Comparison of ENCODE assay signal across 29 cellular contexts in the genomic region with DNA sequence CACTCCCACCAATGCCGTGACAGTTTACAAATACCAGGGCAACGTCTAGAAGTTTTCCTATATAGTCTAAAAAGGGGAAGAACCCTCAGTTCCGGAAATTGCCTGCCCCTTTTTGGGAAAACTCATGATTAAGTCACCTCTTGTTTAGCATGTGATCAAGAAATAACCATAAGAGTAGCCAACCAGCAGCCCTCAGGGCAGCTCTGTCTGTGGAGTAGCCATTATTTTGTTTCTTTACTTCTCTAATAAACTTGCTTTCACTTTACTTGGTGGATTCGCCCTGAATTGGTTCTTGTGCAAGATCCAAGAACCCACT. TPM values are rescaled to one million over a fixed set of nuclear protein-coding genes. Genes with fewer than 3 reads are reported as not detected.
"Had no signal": no experiment of that assay in that cellular context is flagged by ENCODE, and none has a peak within 500 bp of the region (broad histone marks: within the 10 kb centered on the region; RNA-seq: fewer than 3 reads in every experiment).

No MANE protein-coding gene starts in this region.

- H3K4me3 ChIP-seq: body of pancreas, colonic mucosa, esophagus squamous epithelium, left lung, lower lobe of right lung, psoas muscle, sigmoid colon, uterus had no signal

- H3K9ac ChIP-seq: parathyroid adenoma had no signal

- H3K9me3 ChIP-seq: body of pancreas, colonic mucosa, esophagus squamous epithelium, left lung, lower lobe of right lung, psoas muscle, sigmoid colon, uterus had no signal

- H3K36me3 ChIP-seq: colonic mucosa, esophagus squamous epithelium, left lung, lower lobe of right lung, sigmoid colon, uterus had no signal

- H3K79me2 ChIP-seq: parathyroid adenoma had no signal

- H3K27ac ChIP-seq: body of pancreas, colonic mucosa, epithelial cell of prostate, esophagus squamous epithelium, left lung, lower lobe of right lung, parathyroid adenoma, psoas muscle, sigmoid colon, uterus had no signal

- H3K27me3 ChIP-seq: body of pancreas, colonic mucosa, esophagus squamous epithelium, left lung, sigmoid colon, uterus had no signal

- DNase-seq: activated B cell treated with CpG ODN at 0.5 μM for 24 hours; activated effector memory CD4-positive, alpha-beta T cell treated with Interleukin-2 at 50 U/mL for 16 hours; activated naive CD4-positive, alpha-beta T cell treated with Interleukin-2 at 50 U/mL for 16 hours; activated T-cell treated with anti-CD3 and anti-CD28 coated beads for 4 hours; activated T-cell treated with anti-CD3 and anti-CD28 coated beads, Interleukin-2, amount 50 U/mL, for 72 hours; anterior cingulate cortex; body of pancreas; cerebellar nuclear complex; colonic mucosa; effector CD8-positive, alpha-beta T cell; esophagus squamous epithelium; kidney glomerular epithelial cell; left lung; lower lobe of right lung; mesenchymal stem cell; naive thymus-derived CD8-positive, alpha-beta T cell; nucleus accumbens; psoas muscle; sigmoid colon; small intestine; stimulated activated CD4-positive, alpha-beta T cell treated with anti-CD3 and anti-CD28 coated beads, Interleukin-4, amount 100 ng/mL, for 4 hours; stimulated activated CD8-positive, alpha-beta memory T cell treated with anti-CD3 and anti-CD28 coated beads, Interleukin-4, amount 100 ng/mL, for 48 hours; stimulated activated naive CD8-positive, alpha-beta T cell treated with anti-CD3 and anti-CD28 coated beads, Interleukin-15, amount 100 ng/mL, for 72 hours; substantia nigra; uterus had no signal

- H2AFZ ChIP-seq: parathyroid adenoma had no signal

- ATAC-seq: activated T-cell treated with anti-CD3 and anti-CD28 coated beads, Interleukin-2, amount 50 U/mL, for 72 hours; body of pancreas; left lung; lower lobe of right lung; naive thymus-derived CD8-positive, alpha-beta T cell; psoas muscle; stimulated activated memory B cell treated with anti-CD40 and anti-IgM and Interleukin-4, amounts not matched to agents 10 μg/mL and 1 μg/mL and 100 μg/mL, for 72 hours; stimulated activated naive CD8-positive, alpha-beta T cell treated with anti-CD3 and anti-CD28 coated beads, Interleukin-15, amount 100 ng/mL, for 72 hours had no signal

- H3K4me1 ChIP-seq: body of pancreas, colonic mucosa, left lung, psoas muscle, uterus had no signal

RNA-seq across cellular contexts. Expression of gene HOPX, which starts 20.0 kb away (rescaled TPM):
- total RNA-seq: neural crest cell had no signal
